8 cellular contexts compared by ENCODE assay signal in genomic region chr1:57696904-57697303, GRCh38.
"Had no signal": no experiment of that assay in that cellular context is flagged by ENCODE, and none has a peak within 500 bp of the region (broad histone marks: within the 10 kb centered on the region; RNA-seq: fewer than 3 reads in every experiment).

No MANE protein-coding gene starts in this region.

- H3K9ac ChIP-seq: GM23248 had no signal

- DNase-seq: GM23248, GOT3, H7, H9, HCEC 1CT, HFFc6 had no signal

- H2AFZ ChIP-seq: GM23248 had no signal

- H3K27ac ChIP-seq: GM23248 had no signal

- H3K27ac Mint-ChIP-seq: GM23338, H9, HFFc6 had no signal

- H3K4me1 ChIP-seq: HAP-1 had no signal

- H3K36me3 ChIP-seq: HAP-1 had no signal

- H3K4me1 Mint-ChIP-seq: GM23338 had no signal

- H3K4me3 Mint-ChIP-seq: GM23338, H9, HFFc6 had no signal

- H3K4me2 ChIP-seq: GM23338 had no signal

- H3K9me3 ChIP-seq: HAP-1 had no signal

- H3K4me3 ChIP-seq: GM23248, GM23338, HAP-1 had no signal
